8 cellular contexts compared by ENCODE assay signal in genomic region chr18:12092398-12093229, GRCh38. TPM values are rescaled to one million over a fixed set of nuclear protein-coding genes. Genes with fewer than 3 reads are reported as not detected.
A peak's percentile ranks its signal among the peaks of the same experiment; 100 is the strongest.
DNase-seq lines count a peak whose midpoint lies in the region; TF ChIP-seq lines count a peak whose summit lies in the region.

No MANE protein-coding gene starts in this region.

- intact Hi-C loops in Calu3 (cut with micrococcal nuclease; ENCODE audit: unreplicated experiment), result loop anchor here (2.0 to 5.0 kb wide), 2 partner anchors 144 to 195 kb away; no protein-coding TSS in a partner anchor

- no peaks in the 10 kb centered on the region for H3K79me1 ChIP-seq in H9 (ENCODE audit: insufficient read depth, low read depth, low read length, poor library complexity, severe bottlenecking)

- H3K9me3 ChIP-seq in H9 (ENCODE audit: control insufficient read depth, low read depth, low read length) (no peaks in the 10 kb centered on the region), OCI-LY1 (ENCODE audit: low read length) (no peaks in the 10 kb centered on the region), hepatocyte (ENCODE audit: low read depth) (no peaks in the 10 kb centered on the region)

- H3K9ac ChIP-seq in H9 (ENCODE audit: extremely low read depth, insufficient read length, low read length), result no peak overlapping the region
- H3K9ac ChIP-seq in OCI-LY1 (ENCODE audit: low read length), result no peak overlapping the region

- no peak overlapping the region for H3K56ac ChIP-seq in H9 (ENCODE audit: insufficient read length, low read depth, low read length)

- no peaks in the 10 kb centered on the region for H3F3A ChIP-seq in OCI-LY1 (ENCODE audit: insufficient read depth, low read length)

- H3K27ac ChIP-seq in H9 (ENCODE audit: insufficient read length, low read depth, low read length) (no peak overlapping the region), OCI-LY1 (ENCODE audit: low read depth, low read length, poor library complexity, severe bottlenecking) (no peak overlapping the region), hepatocyte (no peak overlapping the region)

- TF ChIP-seq CTCF in Calu3 (IDR thresholded peaks at IDR 0.05; ENCODE audit: unreplicated experiment) (peak; percentile 58), H9 (conservative IDR thresholded peaks at IDR 0.05) (peak; percentile 63), OCI-LY1 (IDR thresholded peaks at IDR 0.05; ENCODE audit: low read length) (peak; percentile 70), hepatocyte (IDR thresholded peaks at IDR 0.05; ENCODE audit: poor library complexity) (peak; percentile 43)

- no peak overlapping the region for H3K14ac ChIP-seq in H9 (ENCODE audit: insufficient read depth, low read length)

- no peak overlapping the region for H4K91ac ChIP-seq in H9 (ENCODE audit: insufficient read length, low read depth, low read length)

- H2BK120ac ChIP-seq in H9 (ENCODE audit: low read depth, low read length, poor library complexity, severe bottlenecking), result no peak overlapping the region

- DNase-seq in Calu3 (peak; percentile 73), H9 (peak; percentile 72), hepatocyte (ENCODE audit: low spot score) (peak; percentile 57), superior temporal gyrus (ENCODE audit: extremely low spot score) (no peak), GM03348 (ENCODE audit: low spot score) (no peak), T1000 (lab: John Stamatoyannopoulos, UW) (no peak), dedifferentiated amniotic fluid mesenchymal stem cell (ENCODE audit: extremely low spot score) (no peak)

- H3K9me2 ChIP-seq in OCI-LY1 (ENCODE audit: low read depth, low read length) (no peaks in the 10 kb centered on the region), hepatocyte (replicated peaks; ENCODE audit: insufficient read depth) (no peaks in the 10 kb centered on the region)

- H4K5ac ChIP-seq in H9 (ENCODE audit: insufficient read length, low read depth, low read length), result no peak overlapping the region

- no peak overlapping the region for H3K18ac ChIP-seq in H9 (ENCODE audit: insufficient read length, low read depth, low read length)

- no peak overlapping the region for H3K4ac ChIP-seq in H9 (ENCODE audit: low read depth, low read length)

- H3K36me3 ChIP-seq in OCI-LY1 (ENCODE audit: insufficient read depth, low read length) (no peaks in the 10 kb centered on the region), hepatocyte (replicated peaks; ENCODE audit: insufficient read depth, low read depth) (no peaks in the 10 kb centered on the region)

- H3K4me3 ChIP-seq in OCI-LY1 (ENCODE audit: low read depth, low read length, poor library complexity, severe bottlenecking), result no peak overlapping the region
- H3K4me3 ChIP-seq in hepatocyte, result no peak overlapping the region

- H3K9me3 Mint-ChIP-seq in Calu3 (ENCODE audit: low read depth, unreplicated experiment) (no peaks in the 10 kb centered on the region), H9 (peaks cover 9 to 14% of the 10 kb centered on the region in 2 experiments; a peak in 4 of 5 replicates)

- H3K36me3 Mint-ChIP-seq in Calu3 (ENCODE audit: insufficient read depth, unreplicated experiment) (no peaks in the 10 kb centered on the region), H9 (ENCODE audit: insufficient read depth in 1 of 3, low read depth in 3 of 3) (peaks cover 0 to 5% (median 3%) of the 10 kb centered on the region in 3 experiments; a peak in 3 of 7 replicates)

- no peak overlapping the region for H2BK15ac ChIP-seq in H9 (ENCODE audit: low read depth, low read length)

- peak overlapping the region; percentile 23 for H3K27ac Mint-ChIP-seq in Calu3 (ENCODE audit: unreplicated experiment)
- H3K27ac Mint-ChIP-seq in H9, result no peak overlapping the region

- H3K27me3 ChIP-seq in H9 (ENCODE audit: insufficient read depth, low read length), result no peaks in the 10 kb centered on the region
- no peaks in the 10 kb centered on the region for H3K27me3 ChIP-seq in OCI-LY1 (ENCODE audit: insufficient read depth, low read length)
- no peaks in the 10 kb centered on the region for H3K27me3 ChIP-seq in hepatocyte

- H3K4me3 Mint-ChIP-seq in Calu3 (ENCODE audit: low read depth, unreplicated experiment) (peak overlapping the region; percentile 15), H9 (no peak overlapping the region)

- no peaks in the 10 kb centered on the region for H4K20me1 ChIP-seq in H9 (ENCODE audit: control insufficient read depth, insufficient read depth, insufficient read length)
- no peaks in the 10 kb centered on the region for H4K20me1 ChIP-seq in OCI-LY1 (ENCODE audit: insufficient read depth, low read length)
- H4K20me1 ChIP-seq in hepatocyte (ENCODE audit: insufficient read depth, poor library complexity, severe bottlenecking), result no peaks in the 10 kb centered on the region

- H3K4me2 ChIP-seq in H9 (ENCODE audit: insufficient read depth, insufficient read length, low read length) (no peak overlapping the region), OCI-LY1 (ENCODE audit: low read length) (no peak overlapping the region), hepatocyte (no peak overlapping the region)

- H2AFZ ChIP-seq in H9 (ENCODE audit: low read length), result no peak overlapping the region
- no peak overlapping the region for H2AFZ ChIP-seq in OCI-LY1 (ENCODE audit: low read length)
- H2AFZ ChIP-seq in hepatocyte, result no peak overlapping the region

- no peaks in the 10 kb centered on the region for H3K23me2 ChIP-seq in H9 (ENCODE audit: insufficient read length, low read depth, low read length, poor library complexity, severe bottlenecking)

- H3K23ac ChIP-seq in H9 (ENCODE audit: insufficient read length, low read depth, low read length), result no peak overlapping the region

- H2BK5ac ChIP-seq in H9 (ENCODE audit: insufficient read length, low read length), result no peak overlapping the region

- no CpG with 5 or more reads among the region's 17 CpGs for WGBS in H9 (ENCODE audit: extremely low coverage, insufficient read length, low lambda C conversion rate)
- 68% methylated on average over 17 of the region's 17 CpGs for WGBS in hepatocyte (ENCODE audit: low lambda C conversion rate, missing lambda C conversion rate)

- H3K4me1 Mint-ChIP-seq in Calu3 (ENCODE audit: low read depth, unreplicated experiment) (no peaks in the 10 kb centered on the region), H9 (no peaks in the 10 kb centered on the region)

- no peak overlapping the region for H3T11ph ChIP-seq in H9 (ENCODE audit: low read length)

- no TSS peak for BruUV-seq in Calu3 (replicated peaks; lab: Mats Ljungman, UMichigan)

- no peaks in the 10 kb centered on the region for H3K79me2 ChIP-seq in H9 (ENCODE audit: insufficient read depth, low read length)
- H3K79me2 ChIP-seq in OCI-LY1 (ENCODE audit: insufficient read depth, low read length), result no peaks in the 10 kb centered on the region
- H3K79me2 ChIP-seq in hepatocyte, result no peaks in the 10 kb centered on the region

- H3K27me3 Mint-ChIP-seq in Calu3 (ENCODE audit: unreplicated experiment), result peaks cover 27% of the 10 kb centered on the region
- peaks cover 14% of the 10 kb centered on the region for H3K27me3 Mint-ChIP-seq in H9 (ENCODE audit: low read depth)

- no peak overlapping the region for H2BK20ac ChIP-seq in H9 (ENCODE audit: low read depth, low read length, poor library complexity, severe bottlenecking)

- CTCF ChIA-PET in Calu3 (lab: Charles Lee), result interaction anchor here (0.7 to 1.2 kb wide), 4 partner anchors 10 to 144 kb away, joined by 3 to 4 read pairs (median 4); no protein-coding TSS in a partner anchor

- H2BK12ac ChIP-seq in H9 (ENCODE audit: insufficient read length, low read depth, low read length), result no peak overlapping the region

- H4K8ac ChIP-seq in H9 (replicated peaks; ENCODE audit: insufficient read length, low read depth, low read length), result no peak overlapping the region

- H3K4me1 ChIP-seq in H9 (ENCODE audit: insufficient read depth, low read length), result no peaks in the 10 kb centered on the region
- no peaks in the 10 kb centered on the region for H3K4me1 ChIP-seq in OCI-LY1 (ENCODE audit: insufficient read depth, low read length, severe bottlenecking)
- H3K4me1 ChIP-seq in hepatocyte (ENCODE audit: insufficient read depth), result no peaks in the 10 kb centered on the region

- H2AK5ac ChIP-seq in H9 (ENCODE audit: insufficient read length, low read length), result no peak overlapping the region

RNA-seq across cellular contexts. Expression of gene ANKRD62, which starts 1.0 kb away (rescaled TPM):
- total RNA-seq in Calu3 (2022) (not detected in 2 replicates), H9 (2021) (not detected in 2 replicates), hepatocyte (not detected in 2 replicates)
- polyA plus RNA-seq in hepatocyte, result not detected in 2 replicates

Comparison
In these comparisons a context has a peak if more than half of its experiments do, and no peak if none do; other contexts are left out.
1. DNase-seq: peak in Calu3 (single experiment), H9 (single experiment) and hepatocyte (single experiment); none in superior temporal gyrus (single experiment), GM03348 (single experiment), T1000 (single experiment) and dedifferentiated amniotic fluid mesenchymal stem cell (single experiment).
2. Peak in every context shown above with its lines, with median percentiles within 50 percentile points of each other: CTCF ChIP-seq.